In the genomic region with DNA sequence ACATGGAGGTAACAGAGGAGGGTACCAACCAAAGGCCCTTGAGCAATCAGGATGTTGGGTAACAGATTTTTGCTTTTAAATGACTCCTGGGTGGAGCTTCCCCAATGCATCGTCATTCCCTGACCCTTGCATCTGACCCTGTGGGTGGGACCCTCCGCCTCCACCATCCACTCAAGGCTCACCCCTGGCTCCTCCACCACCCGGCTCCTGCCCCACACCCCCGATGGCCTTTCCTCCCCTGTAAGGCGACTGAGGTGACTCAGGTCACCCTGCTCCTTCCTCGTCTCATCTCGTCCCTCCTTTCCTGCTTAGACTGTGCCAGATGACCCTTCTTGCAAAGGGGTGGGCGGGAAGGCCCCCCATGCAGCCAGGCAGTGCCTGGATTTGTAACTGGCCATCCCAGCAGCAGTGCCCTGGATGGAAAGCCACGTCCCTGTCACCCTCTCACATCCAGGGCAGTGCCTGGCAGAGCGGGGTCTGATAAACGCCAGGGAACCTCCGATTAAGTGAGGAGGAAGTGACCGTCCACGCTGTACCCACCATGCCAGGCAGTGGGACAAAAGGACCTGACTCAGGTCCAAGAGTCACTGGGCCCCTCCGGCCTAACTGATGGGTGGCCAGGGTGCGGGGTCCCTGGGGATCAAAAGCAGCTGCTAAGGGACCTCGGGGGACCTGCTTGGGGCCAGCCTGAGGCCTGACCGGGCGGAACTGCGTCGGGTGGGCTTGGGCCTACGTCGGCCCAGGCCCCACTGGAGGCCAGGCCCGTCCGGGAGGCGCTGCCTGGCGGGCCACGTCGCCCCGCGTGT, we compare ENCODE assay signal across 9 cellular contexts. TPM values are rescaled to one million over a fixed set of nuclear protein-coding genes. Genes with fewer than 3 reads are reported as not detected.
DNase-seq lines count a peak whose midpoint lies in the region; ATAC-seq, FAIRE-seq and TF ChIP-seq lines count a peak whose summit lies in the region.
"Had no signal": no experiment of that assay in that cellular context is flagged by ENCODE, and none has a peak within 500 bp of the region (broad histone marks: within the 10 kb centered on the region; RNA-seq: fewer than 3 reads in every experiment).

No MANE protein-coding gene starts in this region.

- H3K4me1 Mint-ChIP-seq in astrocyte (ENCODE audit: low read depth, unreplicated experiment), result peaks cover 9% of the 10 kb centered on the region

- intact Hi-C loops in left lung (cut with DNase I), result no loop called here

- TF ChIP-seq CTCF in astrocyte (IDR thresholded peaks at IDR 0.05; ENCODE audit: insufficient read depth, low read depth, low read length) (no peak), left lung (IDR thresholded peaks at IDR 0.05) (no peak), thoracic aorta (IDR thresholded peaks at IDR 0.05) (no peak)

- DNase-seq in astrocyte (ENCODE audit: low read depth), result no peak
- DNase-seq in left lung, result peak in 1 of 2 donors; percentile 87
- no peak for DNase-seq in thoracic aorta (ENCODE audit: low spot score)
- DNase-seq in NCI-H1105 treated with DMSO at 0.1 percent for 48 hours (lab: John Stamatoyannopoulos, UW), result no peak
- DNase-seq in NCI-H774 (lab: John Stamatoyannopoulos, UW), result no peak
- DNase-seq in cerebellum (ENCODE audit: low spot score), result no peak

- peak; percentile 47 for ATAC-seq in left lung
- ATAC-seq in thoracic aorta (ENCODE audit: insufficient number of reproducible peaks, low FRiP score, low read depth), result peak; percentile 3

- H3K27me3 ChIP-seq in ACC112 (ENCODE audit: insufficient read depth, low read length) (no peaks in the 10 kb centered on the region), HUES64 (ENCODE audit: insufficient read depth, low read length) (no peaks in the 10 kb centered on the region), astrocyte (ENCODE audit: insufficient read depth, low read length) (no peaks in the 10 kb centered on the region), left lung (no peaks in the 10 kb centered on the region), thoracic aorta (replicated peaks; ENCODE audit: insufficient read depth) (no peaks in the 10 kb centered on the region)

- H3K79me2 ChIP-seq in ACC112 (ENCODE audit: control insufficient read depth, insufficient read depth, low read length, unreplicated experiment) (peaks cover 22% of the 10 kb centered on the region), astrocyte (ENCODE audit: insufficient read depth, low read length) (peaks cover 20% of the 10 kb centered on the region)

- no peak for FAIRE-seq in astrocyte (lab: Jason Lieb, UNC)
- FAIRE-seq: G401.6 had no signal

- H3K4me3 Mint-ChIP-seq in astrocyte (ENCODE audit: unreplicated experiment), result no peak overlapping the region

- H3K27ac ChIP-seq in ACC112 (ENCODE audit: low read depth, low read length) (peak overlapping the region; percentile 94), HUES64 (ENCODE audit: low read depth, low read length) (peak overlapping the region; percentile 45; the same call in 1 of the 2 replicates), astrocyte (ENCODE audit: low read depth, low read length) (peak overlapping the region; percentile 71), left lung (peak overlapping the region; percentile 90 to 98), thoracic aorta (peak overlapping the region; percentile 82 to 88)

- no peaks in the 10 kb centered on the region for H3K9me3 Mint-ChIP-seq in astrocyte (ENCODE audit: unreplicated experiment)

- H3K36me3 ChIP-seq in ACC112 (ENCODE audit: insufficient read depth, low read length) (no peaks in the 10 kb centered on the region; the same call in 1 of the 2 replicates), HUES64 (ENCODE audit: insufficient read depth, low read length) (peaks cover 14% of the 10 kb centered on the region; the same call in 1 of the 2 replicates), astrocyte (ENCODE audit: insufficient read depth, low read length) (no peaks in the 10 kb centered on the region), left lung (peaks cover 0 to 19% of the 10 kb centered on the region in 2 donors), thoracic aorta (peaks cover 15% of the 10 kb centered on the region)

- no peaks in the 10 kb centered on the region for H3K27me3 Mint-ChIP-seq in astrocyte (ENCODE audit: low read depth, unreplicated experiment)

- 72% methylated on average over 31 of the region's 31 CpGs for WGBS in HUES64

- no peak overlapping the region for H3K27ac Mint-ChIP-seq in astrocyte (ENCODE audit: unreplicated experiment)

- H3K4me1 ChIP-seq in ACC112 (ENCODE audit: control insufficient read depth, insufficient read depth, low read length, unreplicated experiment), result peaks cover 40% of the 10 kb centered on the region
- peaks cover 21% of the 10 kb centered on the region for H3K4me1 ChIP-seq in HUES64 (ENCODE audit: insufficient read depth, low read length)
- H3K4me1 ChIP-seq in astrocyte (ENCODE audit: insufficient read depth, low read length), result peaks cover 15% of the 10 kb centered on the region
- H3K4me1 ChIP-seq in left lung, result peaks cover 23 to 40% of the 10 kb centered on the region in 2 donors
- H3K4me1 ChIP-seq in thoracic aorta (ENCODE audit: control insufficient read depth in 1 of 2, low read depth in 2 of 2), result peaks cover 21 to 48% of the 10 kb centered on the region in 2 donors

- H3K36me3 Mint-ChIP-seq in astrocyte (ENCODE audit: low read depth, unreplicated experiment), result peaks cover 4% of the 10 kb centered on the region

- H2AFZ ChIP-seq in ACC112 (ENCODE audit: low read length, unreplicated experiment), result peak overlapping the region; percentile 100
- peak overlapping the region; percentile 86 for H2AFZ ChIP-seq in astrocyte (ENCODE audit: low read depth, low read length)

- H3K4me2 ChIP-seq in astrocyte (ENCODE audit: low read length), result peak overlapping the region; percentile 44

- H3K9me3 ChIP-seq in HUES64 (ENCODE audit: insufficient read depth, low read depth, low read length), result no peaks in the 10 kb centered on the region
- no peaks in the 10 kb centered on the region for H3K9me3 ChIP-seq in astrocyte (ENCODE audit: insufficient read depth, low read depth, low read length)
- H3K9me3 ChIP-seq in left lung, result no peaks in the 10 kb centered on the region
- H3K9me3 ChIP-seq in thoracic aorta, result no peaks in the 10 kb centered on the region

- peak overlapping the region; percentile 57 for H3K9ac ChIP-seq in HUES64 (ENCODE audit: low read depth, low read length)
- peak overlapping the region; percentile 78 for H3K9ac ChIP-seq in astrocyte (ENCODE audit: low read length)

- H3K4me3 ChIP-seq in ACC112 (ENCODE audit: low read depth, low read length) (peak overlapping the region; percentile 52), HUES64 (ENCODE audit: low read length) (no peak overlapping the region), astrocyte (ENCODE audit: insufficient read depth, low read depth, low read length) (no peak overlapping the region), left lung (peak overlapping the region in 1 of 2 donors; percentile 9), thoracic aorta (peak overlapping the region; percentile 45)

- peaks cover 6% of the 10 kb centered on the region for H4K20me1 ChIP-seq in astrocyte (ENCODE audit: insufficient read depth, low read length)

RNA-seq across cellular contexts. Expression of a gene that starts 0.6 kb away (rescaled TPM):
- 16.4 TPM for polyA plus RNA-seq in HUES64 (2013, experiment 1 of 2)
- 17.1 TPM for polyA plus RNA-seq in HUES64 (2013, experiment 2 of 2)
- 25.4 and 27.1 TPM in 2 replicates for total RNA-seq in astrocyte
- 10 to 100 TPM; 25.1 to 30.8 TPM for total RNA-seq in left lung
- 10 to 100 TPM; 47.1 to 59.4 TPM for total RNA-seq in thoracic aorta
- total RNA-seq in cerebellum, result 12.0 TPM

RNA-seq across cellular contexts. Expression of a gene that starts 40.9 kb away (rescaled TPM):
- polyA plus RNA-seq in HUES64 (2013, experiment 1 of 2), result 29.9 TPM
- 40.6 TPM for polyA plus RNA-seq in HUES64 (2013, experiment 2 of 2)
- total RNA-seq in astrocyte (54.3 and 59.3 TPM in 2 replicates), left lung (10 to 100 TPM; 50.4 to 58.0 TPM), thoracic aorta (100 to 1,000 TPM in 1 of 2 donors, 10 to 100 TPM in 1; 66.3 to 109 TPM), cerebellum (47.5 TPM)

Comparison
In these comparisons a context has a peak if more than half of its experiments do, and no peak if none do; other contexts are left out.
1. H3K4me3 ChIP-seq: peak in ACC112 (single experiment) and thoracic aorta (single experiment); none in HUES64 (single experiment) and astrocyte (single experiment).
2. Peak in every context shown above with its lines, with median percentiles within 50 percentile points of each other: H3K27ac ChIP-seq.